ENCODE assay signal across 9 cellular contexts in the genomic region with DNA sequence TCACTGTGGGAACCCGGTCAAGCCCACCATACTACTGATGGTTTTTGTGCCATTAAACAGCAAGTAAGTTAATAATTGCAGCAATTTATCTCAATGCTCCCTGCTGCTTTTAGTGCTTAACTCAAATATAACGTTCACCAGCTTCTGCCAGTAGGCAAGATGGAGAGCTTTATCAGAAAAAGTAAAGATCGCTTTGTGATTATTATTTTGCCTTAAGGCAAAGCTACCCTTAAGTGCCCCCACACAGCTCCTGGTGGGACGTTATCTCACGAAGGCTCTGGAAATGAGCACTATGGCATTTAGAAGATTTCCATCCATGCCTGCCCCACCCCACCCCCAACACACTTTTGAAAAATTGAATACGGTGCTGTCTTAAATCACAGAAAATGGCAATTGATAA.
"Had no signal": no experiment of that assay in that cellular context is flagged by ENCODE, and none has a peak within 500 bp of the region (broad histone marks: within the 10 kb centered on the region; RNA-seq: fewer than 3 reads in every experiment).

No MANE protein-coding gene starts in this region.

- ATAC-seq: GM23338, HCT116 had no signal

- H3K4me2 ChIP-seq: GM23338 had no signal

- H3K9ac ChIP-seq: GM23248 had no signal

- H2AFZ ChIP-seq: GM23248, GM23338 had no signal

- H3K27ac ChIP-seq: GM23248 had no signal

- H3K9me3 ChIP-seq: HAP-1 had no signal

- H3K36me3 ChIP-seq: HAP-1 had no signal

- DNase-seq: GM23248, GOT3, H7, H9, HCEC 1CT, HFFc6 had no signal

- H3K4me3 ChIP-seq: GM23248, GM23338, HAP-1 had no signal

- H3K4me1 ChIP-seq: HAP-1 had no signal
